28 cellular contexts compared by ENCODE assay signal in genomic region chr2:137210039-137210438, GRCh38.
"Had no signal": no experiment of that assay in that cellular context is flagged by ENCODE, and none has a peak within 500 bp of the region (broad histone marks: within the 10 kb centered on the region; RNA-seq: fewer than 3 reads in every experiment).

No MANE protein-coding gene starts in this region.

- H3K36me3 Mint-ChIP-seq: mesothelial cell of epicardium; naive B cell; natural killer cell; stimulated activated naive B cell treated with anti-CD40 and anti-IgM and Interleukin-4, amounts not matched to agents 10 μg/mL and 1 μg/mL and 100 μg/mL, for 72 hours had no signal

- H3K4me1 ChIP-seq: left lung, lower lobe of right lung, prostate gland, stomach, testis, thyroid gland, transverse colon, upper lobe of left lung, vagina had no signal

- H3K4me3 ChIP-seq: left lung, lower lobe of right lung, ovary, prostate gland, skin epidermis, stomach, testis, thyroid gland, transverse colon, upper lobe of left lung, vagina had no signal

- H3K27me3 Mint-ChIP-seq: naive B cell; stimulated activated naive B cell treated with anti-CD40 and anti-IgM and Interleukin-4, amounts not matched to agents 10 μg/mL and 1 μg/mL and 100 μg/mL, for 72 hours had no signal

- H3K27ac Mint-ChIP-seq: mesothelial cell of epicardium; naive B cell; natural killer cell; nephron progenitor cell; stimulated activated naive B cell treated with anti-CD40 and anti-IgM and Interleukin-4, amounts not matched to agents 10 μg/mL and 1 μg/mL and 100 μg/mL, for 72 hours had no signal

- H3K9me3 ChIP-seq: left lung, lower lobe of right lung, ovary, prostate gland, stomach, testis, thyroid gland, transverse colon, upper lobe of left lung, vagina had no signal

- H3K36me3 ChIP-seq: left lung, lower lobe of right lung, ovary, prostate gland, stomach, thyroid gland, transverse colon, upper lobe of left lung, vagina had no signal

- H3K9me3 Mint-ChIP-seq: mesothelial cell of epicardium, nephron progenitor cell had no signal

- H3K27me3 ChIP-seq: left lung, ovary, stomach, testis, thyroid gland, transverse colon, upper lobe of left lung, vagina had no signal

- H3K4me3 Mint-ChIP-seq: mesothelial cell of epicardium; naive B cell; natural killer cell; nephron progenitor cell; stimulated activated naive B cell treated with anti-CD40 and anti-IgM and Interleukin-4, amounts not matched to agents 10 μg/mL and 1 μg/mL and 100 μg/mL, for 72 hours had no signal

- H3K4me1 Mint-ChIP-seq: naive B cell; natural killer cell; nephron progenitor cell; stimulated activated naive B cell treated with anti-CD40 and anti-IgM and Interleukin-4, amounts not matched to agents 10 μg/mL and 1 μg/mL and 100 μg/mL, for 72 hours had no signal

- H3K27ac ChIP-seq: left lung, lower lobe of right lung, ovary, prostate gland, skin epidermis, stomach, testis, thyroid gland, transverse colon, upper lobe of left lung, vagina had no signal

- DNase-seq: hippocampal formation; kidney; left colon; left lung; lower lobe of right lung; mammary epithelial cell; mesendoderm; naive B cell; natural killer cell; nephron progenitor cell; ovary; retina; right cardiac atrium; stimulated activated CD4-positive, alpha-beta T cell treated with anti-CD3 and anti-CD28 coated beads, Interleukin-12 subunit alpha, Interleukin-12 subunit beta, amount 100 ng/mL, for 4 hours; stimulated activated CD4-positive, alpha-beta T cell treated with anti-CD3 and anti-CD28 coated beads, Interleukin-15, amount 100 ng/mL, for 24 hours; stimulated activated CD4-positive, alpha-beta T cell treated with anti-CD3 and anti-CD28 coated beads, Interleukin-2, amount 100 ng/mL, for 24 hours; stimulated activated CD4-positive, alpha-beta T cell treated with anti-CD3 and anti-CD28 coated beads, Interleukin-4, amount 100 ng/mL, for 1 hour; stimulated activated naive B cell treated with anti-CD40 and anti-IgM and Interleukin-4, amounts not matched to agents 10 μg/mL and 1 μg/mL and 100 μg/mL, for 72 hours; stimulated activated naive CD8-positive, alpha-beta T cell treated with anti-CD3 and anti-CD28 coated beads, Interleukin-15, Interleukin-2, amounts not matched to agents 100 U/mL and 50 U/mL, for 24 hours; stomach; testis; thyroid gland; transverse colon; upper lobe of left lung had no signal
